In the genomic region with DNA sequence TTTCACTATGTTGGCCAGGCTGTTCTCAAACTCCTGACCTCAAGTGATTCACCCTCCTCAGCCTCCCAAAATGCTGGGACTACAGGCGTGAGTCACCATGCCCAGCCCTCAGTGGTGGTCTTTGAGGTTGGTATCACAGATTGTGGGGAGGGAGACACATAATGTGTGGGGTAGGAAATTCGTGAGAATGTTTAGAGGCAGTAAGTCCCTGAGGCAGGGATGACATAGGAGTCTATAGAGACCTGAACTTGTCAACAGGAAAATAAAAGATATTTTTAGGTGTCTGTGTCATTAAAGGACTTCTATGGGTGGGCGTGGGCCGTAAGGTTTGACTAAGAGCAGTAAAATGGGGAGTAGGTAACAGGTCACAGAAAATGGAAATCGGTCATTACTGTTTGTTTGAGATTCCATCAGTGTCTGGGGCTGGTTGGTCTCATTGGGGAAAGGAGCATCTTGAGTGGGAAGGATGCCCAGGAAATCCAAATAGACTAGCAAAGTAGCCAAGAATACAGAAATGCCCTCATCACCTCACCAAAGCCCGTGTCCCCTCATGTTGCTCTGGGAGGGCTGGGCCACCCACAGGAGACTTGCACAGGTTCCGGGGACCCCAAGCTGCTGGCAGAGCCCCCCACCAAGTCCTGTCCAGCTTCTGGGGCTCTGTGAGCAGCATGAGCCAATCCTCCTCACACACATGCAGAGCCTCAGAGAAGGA, we compare ENCODE assay signal across 10 cellular contexts.
DNase-seq lines count a peak whose midpoint lies in the region; ATAC-seq and TF ChIP-seq lines count a peak whose summit lies in the region.
"Had no signal": no experiment of that assay in that cellular context is flagged by ENCODE, and none has a peak within 500 bp of the region (broad histone marks: within the 10 kb centered on the region; RNA-seq: fewer than 3 reads in every experiment).

No MANE protein-coding gene starts in this region.

- no peaks in the 10 kb centered on the region for H3K27me3 ChIP-seq in right lobe of liver

- CTCF ChIA-PET in activated CD8-positive, alpha-beta memory T cell treated with anti-CD3 and anti-CD28 coated beads, Interleukin-2, amount 10 ng/mL, durations not matched to agents 7 days and 5 days (lab: Charles Lee): interaction anchor here (0.6 to 4.7 kb wide), 10 partner anchors 10 to 454 kb away, joined by 4 to 35 read pairs (median 4); no protein-coding TSS in a partner anchor

- 64% methylated on average over 7 of the region's 7 CpGs for WGBS in right lobe of liver (ENCODE audit: insufficient coverage, low coverage, low lambda C conversion rate, missing lambda C conversion rate)

- in situ Hi-C loops in ACHN (cut with HindIII; ENCODE audit: low pct_ligation_motif_present, low pct_unique_long_range_greater_than_20kb, low sequenced_read_pairs): no loop called here

- DNase-seq in stimulated activated naive CD4-positive, alpha-beta T cell treated with Interleukin-2 at 50 U/mL for 16 hours (lab: John Stamatoyannopoulos, UW): peak; percentile 88
- no peak for DNase-seq in stimulated activated naive CD4-positive, alpha-beta T cell (lab: John Stamatoyannopoulos, UW)
- DNase-seq in activated CD8-positive, alpha-beta memory T cell treated with anti-CD3 and anti-CD28 coated beads, Interleukin-2, amount 10 ng/mL, durations not matched to agents 7 days and 5 days: peak; percentile 84
- DNase-seq in glomerular visceral epithelial cell (ENCODE audit: extremely low spot score) (peak; percentile 66), ACHN (no peak), right lobe of liver (no peak), NCI-H510A treated with DMSO at 0.1 percent for 48 hours (lab: John Stamatoyannopoulos, UW) (no peak)
- DNase-seq: RPMI8226 had no signal

- no peaks in the 10 kb centered on the region for H3K9me3 ChIP-seq in right lobe of liver
- H3K9me3 ChIP-seq: thoracic aorta had no signal

- peak overlapping the region; percentile 9 for H3K4me3 Mint-ChIP-seq in activated CD8-positive, alpha-beta memory T cell treated with anti-CD3 and anti-CD28 coated beads, Interleukin-2, amount 10 ng/mL, durations not matched to agents 7 days and 5 days

- ATAC-seq in activated CD8-positive, alpha-beta memory T cell treated with anti-CD3 and anti-CD28 coated beads, Interleukin-2, amount 10 ng/mL, durations not matched to agents 7 days and 5 days: peak; percentile 34
- ATAC-seq in HG03432 (IDR thresholded peaks at IDR 0.05; ENCODE audit: unreplicated experiment): no peak
- ATAC-seq in right lobe of liver: no peak

- TF ChIP-seq CTCF in right lobe of liver (IDR thresholded peaks at IDR 0.05): no peak

- peaks cover 62% of the 10 kb centered on the region for H3K4me1 Mint-ChIP-seq in activated CD8-positive, alpha-beta memory T cell treated with anti-CD3 and anti-CD28 coated beads, Interleukin-2, amount 10 ng/mL, durations not matched to agents 7 days and 5 days

- no peaks in the 10 kb centered on the region for H3K36me3 ChIP-seq in right lobe of liver
- H3K36me3 ChIP-seq: thoracic aorta had no signal

- peak overlapping the region; percentile 84 for H3K27ac Mint-ChIP-seq in activated CD8-positive, alpha-beta memory T cell treated with anti-CD3 and anti-CD28 coated beads, Interleukin-2, amount 10 ng/mL, durations not matched to agents 7 days and 5 days

- peaks cover 11% of the 10 kb centered on the region for H3K27me3 Mint-ChIP-seq in activated CD8-positive, alpha-beta memory T cell treated with anti-CD3 and anti-CD28 coated beads, Interleukin-2, amount 10 ng/mL, durations not matched to agents 7 days and 5 days

- H3K27ac ChIP-seq in right lobe of liver: no peak overlapping the region
- H3K27ac ChIP-seq: thoracic aorta had no signal

- H3K9me3 Mint-ChIP-seq in activated CD8-positive, alpha-beta memory T cell treated with anti-CD3 and anti-CD28 coated beads, Interleukin-2, amount 10 ng/mL, durations not matched to agents 7 days and 5 days (ENCODE audit: low read depth): no peaks in the 10 kb centered on the region

- intact Hi-C loops in right lobe of liver (cut with DNase I): no loop called here

- no peak for TF ChIP-seq POLR2A in right lobe of liver (IDR thresholded peaks at IDR 0.05)

- peaks cover 9% of the 10 kb centered on the region for H3K36me3 Mint-ChIP-seq in activated CD8-positive, alpha-beta memory T cell treated with anti-CD3 and anti-CD28 coated beads, Interleukin-2, amount 10 ng/mL, durations not matched to agents 7 days and 5 days

- no peak overlapping the region for H3K4me3 ChIP-seq in right lobe of liver
- H3K4me3 ChIP-seq: thoracic aorta had no signal

- no peaks in the 10 kb centered on the region for H3K4me1 ChIP-seq in right lobe of liver

Comparison
In these comparisons a context has a peak if more than half of its experiments do, and no peak if none do; other contexts are left out.
1. DNase-seq: peak in stimulated activated naive CD4-positive, alpha-beta T cell treated with Interleukin-2 at 50 U/mL for 16 hours (single experiment), activated CD8-positive, alpha-beta memory T cell treated with anti-CD3 and anti-CD28 coated beads, Interleukin-2, amount 10 ng/mL, durations not matched to agents 7 days and 5 days (single experiment) and glomerular visceral epithelial cell (single experiment); none in stimulated activated naive CD4-positive, alpha-beta T cell (0 of 6), ACHN (single experiment), right lobe of liver (0 of 3) and NCI-H510A treated with DMSO at 0.1 percent for 48 hours (single experiment).